Comparison of ENCODE assay signal across 17 cellular contexts in genomic region chr6:79515436-79515835, GRCh38. TPM values are rescaled to one million over a fixed set of nuclear protein-coding genes. Genes with fewer than 3 reads are reported as not detected.
DNase-seq lines count a peak whose midpoint lies in the region; FAIRE-seq and TF ChIP-seq lines count a peak whose summit lies in the region.
"Had no signal": no experiment of that assay in that cellular context is flagged by ENCODE, and none has a peak within 500 bp of the region (broad histone marks: within the 10 kb centered on the region; RNA-seq: fewer than 3 reads in every experiment).

No MANE protein-coding gene starts in this region.

- H3K36me3 Mint-ChIP-seq in mesothelial cell of epicardium = peaks cover 27% of the 10 kb centered on the region
- H3K36me3 Mint-ChIP-seq in immature natural killer cell = no peaks in the 10 kb centered on the region
- H3K36me3 Mint-ChIP-seq: CD4-positive, CD25-positive, alpha-beta regulatory T cell; CD8-positive, alpha-beta T cell had no signal

- FAIRE-seq in endometrium (lab: Jason Lieb, UNC) = peak; percentile 29
- FAIRE-seq: GM12891, GM18507 had no signal

- H3K4me1 Mint-ChIP-seq in mesothelial cell of epicardium (peaks cover 33% of the 10 kb centered on the region), immature natural killer cell (no peaks in the 10 kb centered on the region)
- H3K4me1 Mint-ChIP-seq: B cell; CD4-positive, CD25-positive, alpha-beta regulatory T cell; GM23338; H9 had no signal

- TF ChIP-seq CTCF in mesothelial cell of epicardium (IDR thresholded peaks at IDR 0.05; ENCODE audit: unreplicated experiment) = no peak

- H3K4me3 Mint-ChIP-seq in mesothelial cell of epicardium (no peak overlapping the region), immature natural killer cell (no peak overlapping the region)
- H3K4me3 Mint-ChIP-seq: B cell; CD4-positive, CD25-positive, alpha-beta regulatory T cell; CD8-positive, alpha-beta T cell; GM23338; H9 had no signal

- peaks cover 6% of the 10 kb centered on the region for H3K9me3 Mint-ChIP-seq in mesothelial cell of epicardium
- H3K9me3 Mint-ChIP-seq in immature natural killer cell = peaks cover 0 to 2% (median 0%) of the 10 kb centered on the region in 6 donors
- H3K9me3 Mint-ChIP-seq: CD8-positive, alpha-beta T cell; GM23338; H9 had no signal

- H3K27ac Mint-ChIP-seq in mesothelial cell of epicardium (peak overlapping the region; percentile 69), immature natural killer cell (no peak overlapping the region)
- H3K27ac Mint-ChIP-seq: B cell; CD4-positive, CD25-positive, alpha-beta regulatory T cell; CD8-positive, alpha-beta T cell; GM23338; H9 had no signal

- H3K27me3 Mint-ChIP-seq in mesothelial cell of epicardium (ENCODE audit: low read depth) (no peaks in the 10 kb centered on the region), immature natural killer cell (ENCODE audit: low read depth in 3 of 3) (peaks cover 0 to 2% (median 1%) of the 10 kb centered on the region in 3 donors)
- H3K27me3 Mint-ChIP-seq: B cell; CD4-positive, CD25-positive, alpha-beta regulatory T cell had no signal

- peak; percentile 55 for DNase-seq in OCI-M1 (lab: John Stamatoyannopoulos, UW)
- no peak for DNase-seq in mesothelial cell of epicardium (ENCODE audit: low spot score in 2 of 2, unreplicated experiment in 2 of 2)
- no peak for DNase-seq in DMS 273 treated with DMSO at 0.1 percent for 48 hours (lab: John Stamatoyannopoulos, UW)
- no peak for DNase-seq in immature natural killer cell
- no peak for DNase-seq in cerebellar cortex (ENCODE audit: low spot score)
- DNase-seq: Caco-2; CD4-positive, CD25-positive, alpha-beta regulatory T cell; CD8-positive, alpha-beta T cell; DMS79; EL; GF-D8; H9 had no signal

RNA-seq across cellular contexts. Expression of gene LCA5, which starts 21.8 kb away (rescaled TPM):
- 8.7 to 9.2 TPM (median 8.9 TPM) in 3 replicates for total RNA-seq in mesothelial cell of epicardium
- polyA plus RNA-seq in immature natural killer cell = not detected
- total RNA-seq: CD8-positive, alpha-beta T cell had no signal
